In the genomic region with DNA sequence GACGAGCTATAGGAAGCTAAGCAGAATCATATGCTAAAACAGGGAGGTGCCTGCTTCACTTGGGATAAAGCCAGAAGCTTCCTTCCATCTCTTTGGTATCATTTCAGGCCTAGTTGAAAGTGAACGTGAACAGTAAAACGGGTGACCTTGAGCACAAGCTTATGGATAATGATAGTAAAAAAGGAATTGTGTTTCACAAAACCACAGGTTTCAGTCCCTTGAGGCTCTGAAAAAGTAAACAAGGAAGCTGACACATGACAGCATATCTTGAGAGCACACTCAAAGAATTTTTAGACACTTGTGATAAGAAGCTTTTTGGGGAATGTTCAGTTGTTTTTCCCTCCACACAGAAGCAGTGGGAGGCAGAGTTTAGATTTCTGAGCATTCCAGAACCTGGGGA, we compare ENCODE assay signal across 1 cellular context.
TF ChIP-seq lines count a peak whose summit lies in the region.

No MANE protein-coding gene starts in this region.

TF ChIP-seq in GM23338, 12 proteins besides CTCF, POLR2A, EP300 and RAD21 (continued from another document):
- TF ChIP-seq, protein P1, sequence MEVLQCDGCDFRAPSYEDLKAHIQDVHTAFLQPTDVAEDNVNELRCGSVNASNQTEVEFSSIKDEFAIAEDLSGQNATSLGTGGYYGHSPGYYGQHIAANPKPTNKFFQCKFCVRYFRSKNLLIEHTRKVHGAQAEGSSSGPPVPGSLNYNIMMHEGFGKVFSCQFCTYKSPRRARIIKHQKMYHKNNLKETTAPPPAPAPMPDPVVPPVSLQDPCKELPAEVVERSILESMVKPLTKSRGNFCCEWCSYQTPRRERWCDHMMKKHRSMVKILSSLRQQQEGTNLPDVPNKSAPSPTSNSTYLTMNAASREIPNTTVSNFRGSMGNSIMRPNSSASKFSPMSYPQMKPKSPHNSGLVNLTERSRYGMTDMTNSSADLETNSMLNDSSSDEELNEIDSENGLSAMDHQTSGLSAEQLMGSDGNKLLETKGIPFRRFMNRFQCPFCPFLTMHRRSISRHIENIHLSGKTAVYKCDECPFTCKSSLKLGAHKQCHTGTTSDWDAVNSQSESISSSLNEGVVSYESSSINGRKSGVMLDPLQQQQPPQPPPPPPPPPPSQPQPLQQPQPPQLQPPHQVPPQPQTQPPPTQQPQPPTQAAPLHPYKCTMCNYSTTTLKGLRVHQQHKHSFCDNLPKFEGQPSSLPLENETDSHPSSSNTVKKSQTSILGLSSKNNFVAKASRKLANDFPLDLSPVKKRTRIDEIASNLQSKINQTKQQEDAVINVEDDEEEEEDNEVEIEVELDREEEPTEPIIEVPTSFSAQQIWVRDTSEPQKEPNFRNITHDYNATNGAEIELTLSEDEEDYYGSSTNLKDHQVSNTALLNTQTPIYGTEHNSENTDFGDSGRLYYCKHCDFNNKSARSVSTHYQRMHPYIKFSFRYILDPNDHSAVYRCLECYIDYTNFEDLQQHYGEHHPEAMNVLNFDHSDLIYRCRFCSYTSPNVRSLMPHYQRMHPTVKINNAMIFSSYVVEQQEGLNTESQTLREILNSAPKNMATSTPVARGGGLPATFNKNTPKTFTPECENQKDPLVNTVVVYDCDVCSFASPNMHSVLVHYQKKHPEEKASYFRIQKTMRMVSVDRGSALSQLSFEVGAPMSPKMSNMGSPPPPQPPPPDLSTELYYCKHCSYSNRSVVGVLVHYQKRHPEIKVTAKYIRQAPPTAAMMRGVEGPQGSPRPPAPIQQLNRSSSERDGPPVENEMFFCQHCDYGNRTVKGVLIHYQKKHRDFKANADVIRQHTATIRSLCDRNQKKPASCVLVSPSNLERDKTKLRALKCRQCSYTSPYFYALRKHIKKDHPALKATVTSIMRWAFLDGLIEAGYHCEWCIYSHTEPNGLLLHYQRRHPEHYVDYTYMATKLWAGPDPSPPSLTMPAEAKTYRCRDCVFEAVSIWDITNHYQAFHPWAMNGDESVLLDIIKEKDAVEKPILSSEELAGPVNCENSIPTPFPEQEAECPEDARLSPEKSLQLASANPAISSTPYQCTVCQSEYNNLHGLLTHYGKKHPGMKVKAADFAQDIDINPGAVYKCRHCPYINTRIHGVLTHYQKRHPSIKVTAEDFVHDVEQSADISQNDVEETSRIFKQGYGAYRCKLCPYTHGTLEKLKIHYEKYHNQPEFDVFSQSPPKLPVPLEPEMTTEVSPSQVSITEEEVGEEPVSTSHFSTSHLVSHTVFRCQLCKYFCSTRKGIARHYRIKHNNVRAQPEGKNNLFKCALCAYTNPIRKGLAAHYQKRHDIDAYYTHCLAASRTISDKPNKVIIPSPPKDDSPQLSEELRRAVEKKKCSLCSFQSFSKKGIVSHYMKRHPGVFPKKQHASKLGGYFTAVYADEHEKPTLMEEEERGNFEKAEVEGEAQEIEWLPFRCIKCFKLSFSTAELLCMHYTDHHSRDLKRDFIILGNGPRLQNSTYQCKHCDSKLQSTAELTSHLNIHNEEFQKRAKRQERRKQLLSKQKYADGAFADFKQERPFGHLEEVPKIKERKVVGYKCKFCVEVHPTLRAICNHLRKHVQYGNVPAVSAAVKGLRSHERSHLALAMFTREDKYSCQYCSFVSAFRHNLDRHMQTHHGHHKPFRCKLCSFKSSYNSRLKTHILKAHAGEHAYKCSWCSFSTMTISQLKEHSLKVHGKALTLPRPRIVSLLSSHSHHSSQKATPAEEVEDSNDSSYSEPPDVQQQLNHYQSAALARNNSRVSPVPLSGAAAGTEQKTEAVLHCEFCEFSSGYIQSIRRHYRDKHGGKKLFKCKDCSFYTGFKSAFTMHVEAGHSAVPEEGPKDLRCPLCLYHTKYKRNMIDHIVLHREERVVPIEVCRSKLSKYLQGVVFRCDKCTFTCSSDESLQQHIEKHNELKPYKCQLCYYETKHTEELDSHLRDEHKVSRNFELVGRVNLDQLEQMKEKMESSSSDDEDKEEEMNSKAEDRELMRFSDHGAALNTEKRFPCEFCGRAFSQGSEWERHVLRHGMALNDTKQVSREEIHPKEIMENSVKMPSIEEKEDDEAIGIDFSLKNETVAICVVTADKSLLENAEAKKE (CRISPR knock-in tag; IDR thresholded peaks at IDR 0.05) = no peak
- no peak for TF ChIP-seq CREB1 (CRISPR knock-in tag; IDR thresholded peaks at IDR 0.05; ENCODE audit: low read depth)
